Comparison of ENCODE assay signal across 1 cellular context in the genomic region with DNA sequence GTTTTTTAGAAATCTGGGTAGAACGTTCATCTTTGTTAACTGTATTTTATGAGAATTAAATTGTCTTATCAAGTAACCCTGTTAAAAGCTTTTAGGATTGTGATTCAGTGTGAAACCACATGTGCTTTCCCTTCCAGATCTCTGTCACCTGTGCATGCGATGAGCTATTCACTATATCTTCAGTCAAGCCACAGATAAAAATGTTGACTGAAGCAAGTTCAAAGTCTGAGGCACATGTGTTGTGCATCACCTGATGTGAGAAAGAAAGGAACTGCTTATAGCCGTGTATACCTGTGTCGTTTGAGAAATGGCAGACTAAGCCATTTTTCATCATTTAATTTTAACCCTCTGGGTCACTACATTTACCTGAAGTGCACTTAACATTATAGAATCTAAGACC.
TF ChIP-seq lines count a peak whose summit lies in the region.

No MANE protein-coding gene starts in this region.

TF ChIP-seq in SK-N-SH treated with all-trans-retinoic acid at 6 μM for 48 hours, 23 proteins besides CTCF, POLR2A, EP300 and RAD21 (continued from another document):
- TF ChIP-seq PATZ1 (CRISPR knock-in tag; IDR thresholded peaks at IDR 0.05; ENCODE audit: borderline replicate concordance): no peak
